ENCODE assay signal across 10 cellular contexts in the genomic region with DNA sequence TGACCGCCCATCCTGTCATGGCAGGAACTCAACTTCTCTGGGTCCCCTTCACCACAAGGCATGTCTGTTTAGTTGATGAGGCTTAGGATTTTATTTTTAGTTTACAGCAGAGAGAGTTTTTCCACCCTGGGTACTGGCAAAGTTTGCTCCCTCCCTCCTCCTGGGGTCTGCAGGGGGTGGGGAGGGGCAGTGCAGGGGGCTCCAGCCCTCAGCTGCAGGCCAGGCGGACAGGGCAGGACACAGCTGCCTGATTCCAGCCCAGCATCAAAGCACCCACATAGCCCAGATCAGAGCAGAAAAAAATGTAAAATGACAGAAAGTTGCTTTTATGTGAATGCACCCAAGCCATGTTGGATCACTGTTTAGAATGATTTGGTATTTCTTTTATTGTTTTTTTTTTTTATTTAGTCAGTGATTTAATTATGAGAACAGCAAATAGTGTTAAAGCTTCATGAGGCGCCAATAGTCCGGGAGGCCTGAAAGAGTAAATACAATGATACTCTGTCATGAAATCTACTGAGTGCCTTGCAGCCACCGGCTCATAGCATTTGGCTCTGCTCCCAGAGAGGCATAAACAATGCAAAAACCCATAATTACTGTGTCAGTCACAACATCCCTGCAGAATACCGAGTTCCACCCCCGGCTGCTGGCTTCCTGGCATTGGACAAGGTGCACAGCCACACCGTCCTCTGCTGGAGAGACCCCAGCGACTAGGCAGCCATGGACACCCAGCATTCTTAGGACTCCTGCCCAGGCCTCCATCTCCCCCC.
A peak's percentile ranks its signal among the peaks of the same experiment; 100 is the strongest.
DNase-seq lines count a peak whose midpoint lies in the region; ATAC-seq and TF ChIP-seq lines count a peak whose summit lies in the region.
"Had no signal": no experiment of that assay in that cellular context is flagged by ENCODE, and none has a peak within 500 bp of the region (broad histone marks: within the 10 kb centered on the region; RNA-seq: fewer than 3 reads in every experiment).

No MANE protein-coding gene starts in this region.

- peaks cover 19% of the 10 kb centered on the region for H3K4me1 ChIP-seq in GM23248 (ENCODE audit: insufficient read depth)
- peaks cover 0 to 21% of the 10 kb centered on the region in 2 donors for H3K4me1 ChIP-seq in neuronal stem cell (ENCODE audit: control insufficient read depth in 2 of 2, insufficient read depth in 1 of 2, low read depth in 1 of 2, low read length in 2 of 2)

- ATAC-seq in HG03196 (IDR thresholded peaks at IDR 0.05; ENCODE audit: unreplicated experiment) (no peak), HG02610 (IDR thresholded peaks at IDR 0.05; ENCODE audit: unreplicated experiment) (no peak)

- no peak for TF ChIP-seq CTCF in fibroblast of the aortic adventitia (IDR thresholded peaks at IDR 0.05; ENCODE audit: insufficient read depth, low read length)

- no peak overlapping the region for H2BK5ac ChIP-seq in neuronal stem cell (ENCODE audit: low read length)

- H4K91ac ChIP-seq in neuronal stem cell (ENCODE audit: low read depth, low read length, poor library complexity) = no peak overlapping the region

- H3K18ac ChIP-seq in neuronal stem cell (ENCODE audit: low read length) = no peak overlapping the region

- no peaks in the 10 kb centered on the region for H3K79me2 ChIP-seq in GM23248 (ENCODE audit: insufficient read depth)

- H2AFZ ChIP-seq in GM23248 = no peak overlapping the region
- no peak overlapping the region for H2AFZ ChIP-seq in neuronal stem cell (ENCODE audit: low read length)

- H3K9me3 ChIP-seq in GM23248 (ENCODE audit: low read depth) (no peaks in the 10 kb centered on the region), neuronal stem cell (replicated peaks in 1 of 2; ENCODE audit: control insufficient read depth in 2 of 2, insufficient read depth in 1 of 2, low read depth in 1 of 2, low read length in 2 of 2) (no peaks in the 10 kb centered on the region)

- H4K20me1 ChIP-seq in GM23248 (ENCODE audit: insufficient read depth) = no peaks in the 10 kb centered on the region

- no peak overlapping the region for H3K27ac ChIP-seq in GM23248
- H3K27ac ChIP-seq in neuronal stem cell (replicated peaks; ENCODE audit: low read length) = no peak overlapping the region

- H3K4me3 ChIP-seq in GM23248 (no peak overlapping the region; the same call in 1 of the 2 replicates), fibroblast of the aortic adventitia (ENCODE audit: low read depth, low read length) (no peak overlapping the region), neuronal stem cell (ENCODE audit: low read length in 2 of 2) (no peak overlapping the region)

- no peaks in the 10 kb centered on the region for H3K36me3 ChIP-seq in GM23248 (ENCODE audit: low read depth)
- no peaks in the 10 kb centered on the region for H3K36me3 ChIP-seq in neuronal stem cell (replicated peaks in 1 of 2; ENCODE audit: control insufficient read depth in 2 of 2, insufficient read depth in 2 of 2, low read length in 2 of 2)

- peak overlapping the region; percentile 21 for H3K4me2 ChIP-seq in GM23248 (ENCODE audit: unreplicated experiment)
- H3K4me2 ChIP-seq in neuronal stem cell (ENCODE audit: insufficient read depth, low read length, poor library complexity, severe bottlenecking) = no peak overlapping the region

- no peak overlapping the region for H3K14ac ChIP-seq in neuronal stem cell (ENCODE audit: low read length)

- no peak overlapping the region for H3K9ac ChIP-seq in GM23248
- H3K9ac ChIP-seq in neuronal stem cell (ENCODE audit: low read depth, low read length, poor library complexity) = no peak overlapping the region

- 24 to 31% methylated on average over 8 to 9 of the region's 9 CpGs for WGBS in GM23248 (ENCODE audit: low coverage in 1 of 2, low lambda C conversion rate in 2 of 2, missing lambda C conversion rate in 2 of 2), 2 experiments
- WGBS in neuronal stem cell (ENCODE audit: extremely low coverage in 2 of 2, insufficient read length in 2 of 2, insufficient replicate concordance in 1 of 2), 2 donors = no CpG with 5 or more reads among the region's 9 CpGs

- H3F3A ChIP-seq in GM23248 (ENCODE audit: insufficient read depth) = peaks cover 3% of the 10 kb centered on the region; the same call in 1 of the 2 replicates

- H3K4ac ChIP-seq in neuronal stem cell (ENCODE audit: low read length) = no peak overlapping the region

- no peak overlapping the region for H3K23ac ChIP-seq in neuronal stem cell (ENCODE audit: low read depth, low read length, poor library complexity)

- H3K27me3 ChIP-seq in GM23248 (replicated peaks; ENCODE audit: insufficient read depth) = no peaks in the 10 kb centered on the region
- H3K27me3 ChIP-seq in neuronal stem cell (ENCODE audit: control insufficient read depth in 3 of 3, insufficient read depth in 3 of 3, low read depth in 1 of 3, low read length in 3 of 3) = no peaks in the 10 kb centered on the region

- no peaks in the 10 kb centered on the region for H3K79me1 ChIP-seq in neuronal stem cell (ENCODE audit: low read depth, low read length)

- H2BK15ac ChIP-seq in neuronal stem cell (ENCODE audit: low read length) = no peak overlapping the region

- H2BK12ac ChIP-seq in neuronal stem cell (ENCODE audit: low read length) = no peak overlapping the region

- DNase-seq in GM23248 = peak; percentile 89
- peak; percentile 38 for DNase-seq in NCI-H82 (lab: John Stamatoyannopoulos, UW)
- DNase-seq in fibroblast of the aortic adventitia (ENCODE audit: low read depth) = peak; percentile 30
- peak; percentile 40 for DNase-seq in retina
- DNase-seq in stimulated activated CD4-positive, alpha-beta T cell treated with anti-CD3 and anti-CD28 coated beads, Interleukin-4, amount 100 ng/mL, for 24 hours = no peak
- DNase-seq in neuronal stem cell (ENCODE audit: low spot score) = no peak
- DNase-seq: activated B cell treated with CpG ODN at 0.5 μM for 24 hours, cortex of kidney had no signal

- H4K8ac ChIP-seq in neuronal stem cell (ENCODE audit: low read depth, low read length) = no peak overlapping the region

- no peak overlapping the region for H2AK5ac ChIP-seq in neuronal stem cell (ENCODE audit: low read depth, low read length)

- H2BK120ac ChIP-seq in neuronal stem cell (ENCODE audit: low read depth, low read length) = no peak overlapping the region

- in situ Hi-C loops in GM23248 (cut with MboI) = no loop called here

- no peaks in the 10 kb centered on the region for H3K9me2 ChIP-seq in GM23248 (ENCODE audit: insufficient read depth)

Comparison
In these comparisons a context has a peak if more than half of its experiments do, and no peak if none do; other contexts are left out.
1. DNase-seq: peak in GM23248 (single experiment), NCI-H82 (single experiment), fibroblast of the aortic adventitia (single experiment) and retina (single experiment); none in stimulated activated CD4-positive, alpha-beta T cell treated with anti-CD3 and anti-CD28 coated beads, Interleukin-4, amount 100 ng/mL, for 24 hours (single experiment) and neuronal stem cell (single experiment).